22 cellular contexts compared by ENCODE assay signal in the genomic region with DNA sequence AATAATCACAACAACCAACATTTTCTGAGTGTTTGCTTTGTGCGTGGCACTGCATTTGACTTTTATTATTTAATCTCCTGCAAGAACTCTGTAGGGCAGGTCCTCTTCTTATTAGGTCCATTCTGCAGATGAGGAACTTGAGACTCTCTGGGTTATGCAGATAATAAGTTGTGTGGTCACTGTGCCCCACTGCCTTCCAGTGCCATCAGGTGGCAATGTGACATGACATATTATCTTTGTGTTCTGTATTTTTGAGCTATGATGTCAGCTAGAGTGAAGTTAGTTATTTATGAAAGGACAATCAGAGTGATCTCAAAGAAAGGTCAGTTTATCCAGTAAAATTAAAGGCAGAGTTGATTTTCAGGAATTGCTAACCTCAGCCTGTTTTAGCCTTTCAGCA.
"Had no signal": no experiment of that assay in that cellular context is flagged by ENCODE, and none has a peak within 500 bp of the region (broad histone marks: within the 10 kb centered on the region; RNA-seq: fewer than 3 reads in every experiment).

No MANE protein-coding gene starts in this region.

- H3K27me3 Mint-ChIP-seq: naive thymus-derived CD4-positive, alpha-beta T cell had no signal

- H3K36me3 Mint-ChIP-seq: activated naive CD4-positive, alpha-beta T cell treated with anti-CD3 and anti-CD28 coated beads, Interleukin-2, amount 50 U/mL, for 72 hours; naive thymus-derived CD4-positive, alpha-beta T cell; neural progenitor cell had no signal

- DNase-seq: activated CD4-positive, alpha-beta T cell treated with anti-CD3 and anti-CD28 coated beads, Interleukin-2, amount 50 U/mL, for 48 hours; activated gamma-delta T cell treated with Interleukin-2 at 50 U/mL for 16 hours; adrenal gland; cerebellar nuclear complex; effector CD4-positive, alpha-beta T cell; heart right ventricle; kidney glomerular epithelial cell; left ventricle myocardium inferior; mesenchymal stem cell; mucosa of descending colon; naive thymus-derived CD4-positive, alpha-beta T cell; psoas muscle; right cardiac atrium; small intestine; stimulated activated CD4-positive, alpha-beta T cell treated with anti-CD3 and anti-CD28 coated beads, Interleukin-15, amount 100 ng/mL, for 24 hours; stimulated activated CD4-positive, alpha-beta T cell treated with anti-CD3 and anti-CD28 coated beads, Interleukin-4, amount 100 ng/mL, for 1 hour; T1000; upper lobe of right lung had no signal

- H3K4me3 Mint-ChIP-seq: activated T-helper 1 cell treated with anti-CD3 and anti-CD28 coated beads, Interleukin-12 subunit alpha, Interleukin-12 subunit beta, Interleukin-2, Interleukin-4 antibody, amounts not matched to agents 30 ng/mL and 10 ng/mL and 1 ng/mL, durations not matched to agents 14 hours and 24 hours and 36 hours; naive thymus-derived CD4-positive, alpha-beta T cell; neural progenitor cell had no signal

- H3K27ac Mint-ChIP-seq: activated naive CD4-positive, alpha-beta T cell treated with anti-CD3 and anti-CD28 coated beads, Interleukin-2, amount 50 U/mL, for 72 hours; activated T-helper 1 cell treated with anti-CD3 and anti-CD28 coated beads, Interleukin-12 subunit alpha, Interleukin-12 subunit beta, Interleukin-2, Interleukin-4 antibody, amounts not matched to agents 30 ng/mL and 10 ng/mL and 1 ng/mL, durations not matched to agents 14 hours and 24 hours and 36 hours; naive thymus-derived CD4-positive, alpha-beta T cell; neural progenitor cell had no signal

- ATAC-seq: activated naive CD4-positive, alpha-beta T cell treated with anti-CD3 and anti-CD28 coated beads, Interleukin-2, amount 50 U/mL, for 72 hours; gastroesophageal sphincter; heart right ventricle; mucosa of descending colon; naive thymus-derived CD4-positive, alpha-beta T cell; psoas muscle; right cardiac atrium; upper lobe of right lung had no signal

- H3K9me3 Mint-ChIP-seq: activated T-helper 1 cell treated with anti-CD3 and anti-CD28 coated beads, Interleukin-12 subunit alpha, Interleukin-12 subunit beta, Interleukin-2, Interleukin-4 antibody, amounts not matched to agents 30 ng/mL and 10 ng/mL and 1 ng/mL, durations not matched to agents 14 hours and 24 hours and 36 hours; neural progenitor cell had no signal

- H3K4me1 Mint-ChIP-seq: naive thymus-derived CD4-positive, alpha-beta T cell; neural progenitor cell had no signal
